ENCODE assay signal across 11 cellular contexts in genomic region chr10:5584895-5585516, GRCh38.
DNase-seq lines count a peak whose midpoint lies in the region; ATAC-seq, FAIRE-seq and TF ChIP-seq lines count a peak whose summit lies in the region.
"Had no signal": no experiment of that assay in that cellular context is flagged by ENCODE, and none has a peak within 500 bp of the region (broad histone marks: within the 10 kb centered on the region; RNA-seq: fewer than 3 reads in every experiment).

No MANE protein-coding gene starts in this region.

- no peak overlapping the region for H3K4me3 ChIP-seq in H1 (ENCODE audit: extremely low read depth in 1 of 4, insufficient read depth in 2 of 4, low read depth in 3 of 4, low read length in 4 of 4)
- H3K4me3 ChIP-seq in upper lobe of left lung, result no peak overlapping the region
- H3K4me3 ChIP-seq in tibial nerve, result no peak overlapping the region
- H3K4me3 ChIP-seq: heart left ventricle, SJCRH30 had no signal

- no peak overlapping the region for H3K4me2 ChIP-seq in H1 (ENCODE audit: insufficient read depth in 1 of 2, low read depth in 2 of 2, low read length in 2 of 2)

- CTCF ChIA-PET in activated naive CD4-positive, alpha-beta T cell treated with anti-CD3 and anti-CD28 coated beads, Interleukin-2, amount 10 ng/mL, durations not matched to agents 7 days and 5 days (lab: Charles Lee), result interaction anchor here (1.0 to 2.2 kb wide), 2 partner anchors 24 to 38 kb away, joined by 3 to 13 read pairs; no protein-coding TSS in a partner anchor
- CTCF ChIA-PET in H1 (lab: Charles Lee; ENCODE audit: partially characterized antibody), result interaction anchor here (1.0 to 4.0 kb wide), 10 partner anchors 10 to 494 kb away, joined by 3 to 27 read pairs (median 4); no protein-coding TSS in a partner anchor

- no peaks in the 10 kb centered on the region for H3K9me3 Mint-ChIP-seq in activated naive CD4-positive, alpha-beta T cell treated with anti-CD3 and anti-CD28 coated beads, Interleukin-2, amount 10 ng/mL, durations not matched to agents 7 days and 5 days
- H3K9me3 Mint-ChIP-seq: CD8-positive, alpha-beta memory T cell had no signal

- no peaks in the 10 kb centered on the region for H3K4me1 Mint-ChIP-seq in activated naive CD4-positive, alpha-beta T cell treated with anti-CD3 and anti-CD28 coated beads, Interleukin-2, amount 10 ng/mL, durations not matched to agents 7 days and 5 days
- H3K4me1 Mint-ChIP-seq: CD8-positive, alpha-beta memory T cell had no signal

- no peak overlapping the region for H3K14ac ChIP-seq in H1 (ENCODE audit: insufficient read length)

- H2AFZ ChIP-seq in H1 (ENCODE audit: low read length), result no peak overlapping the region

- H3K27ac ChIP-seq in H1 (ENCODE audit: low read depth, low read length) (no peak overlapping the region), upper lobe of left lung (peak overlapping the region; percentile 4 to 52 (median 24)), tibial nerve (no peak overlapping the region)
- H3K27ac ChIP-seq: SJCRH30 had no signal

- WGBS in H1 (ENCODE audit: extremely low coverage in 1 of 2, insufficient coverage in 1 of 2, insufficient read length in 1 of 2, insufficient replicate concordance in 2 of 2, low coverage in 1 of 2, low lambda C conversion rate in 2 of 2, missing lambda C conversion rate in 1 of 2), 2 experiments, result 94% methylated on average over 10 of the region's 10 CpGs; no CpG with 5 or more reads in 1 of the 2 experiments
- WGBS in upper lobe of left lung, 2 donors, result 69 to 72% methylated on average over 9 to 10 of the region's 10 CpGs
- WGBS in tibial nerve, 2 donors, result 71 to 87% methylated on average over 10 of the region's 10 CpGs

- no peak overlapping the region for H3K27ac Mint-ChIP-seq in activated naive CD4-positive, alpha-beta T cell treated with anti-CD3 and anti-CD28 coated beads, Interleukin-2, amount 10 ng/mL, durations not matched to agents 7 days and 5 days

- no peaks in the 10 kb centered on the region for H3K79me1 ChIP-seq in H1 (ENCODE audit: low read depth, low read length)

- no peaks in the 10 kb centered on the region for H3K79me2 ChIP-seq in H1 (ENCODE audit: control insufficient read depth in 1 of 2, insufficient read depth in 2 of 2, low read length in 2 of 2)

- no peak for TF ChIP-seq POLR2A in H1 (IDR thresholded peaks at IDR 0.05; ENCODE audit: control extremely low read depth in 1 of 2, low read depth in 2 of 2, low read length in 2 of 2)
- no peak for TF ChIP-seq POLR2A in upper lobe of left lung (IDR thresholded peaks at IDR 0.05)
- TF ChIP-seq POLR2A in tibial nerve (IDR thresholded peaks at IDR 0.05), result no peak

- no peak overlapping the region for H3K23ac ChIP-seq in H1 (ENCODE audit: insufficient read length)

- 0 out of 2 replicates have a peak overlapping the region, but pooled peaks have one; percentile 55 for H2BK15ac ChIP-seq in H1 (ENCODE audit: low read length)

- no peak overlapping the region for H4K91ac ChIP-seq in H1 (replicated peaks; ENCODE audit: insufficient read length, low read length)

- H3K9me3 ChIP-seq in H1 (ENCODE audit: insufficient read depth in 2 of 2, low read depth in 1 of 2, low read length in 1 of 2) (no peaks in the 10 kb centered on the region), upper lobe of left lung (no peaks in the 10 kb centered on the region), tibial nerve (peaks cover 0 to 18% (median 0%) of the 10 kb centered on the region in 4 donors)
- H3K9me3 ChIP-seq: SJCRH30 had no signal

- no peak overlapping the region for H3K18ac ChIP-seq in H1 (ENCODE audit: extremely low read depth, low read length)

- H2BK5ac ChIP-seq in H1 (ENCODE audit: low read depth, low read length), result peak overlapping the region; percentile 60; the same call in 1 of the 2 replicates

- no peak overlapping the region for H3K4me3 Mint-ChIP-seq in activated naive CD4-positive, alpha-beta T cell treated with anti-CD3 and anti-CD28 coated beads, Interleukin-2, amount 10 ng/mL, durations not matched to agents 7 days and 5 days
- H3K4me3 Mint-ChIP-seq: CD8-positive, alpha-beta memory T cell had no signal

- TF ChIP-seq RAD21 in H1 (IDR thresholded peaks at IDR 0.05 in 1 of 2, conservative IDR thresholded peaks at IDR 0.05 in 1 of 2; ENCODE audit: low read depth in 2 of 2, low read length in 2 of 2), result no peak

- H3K4ac ChIP-seq in H1 (replicated peaks; ENCODE audit: insufficient read length, low read depth, low read length), result no peak overlapping the region

- FAIRE-seq in H1 (lab: Jason Lieb, UNC), result no peak

- POLR2A ChIA-PET in H1 (lab: Charles Lee; ENCODE audit: partially characterized antibody), result interaction anchor here (0.9 kb wide), 2 partner anchors 10 to 97 kb away, joined by 3 read pairs; no protein-coding TSS in a partner anchor

- H4K5ac ChIP-seq in H1 (ENCODE audit: insufficient read length, low read depth, low read length), result no peak overlapping the region

- no peak overlapping the region for H2BK120ac ChIP-seq in H1 (replicated peaks; ENCODE audit: low read depth, low read length)

- H3K27me3 ChIP-seq in H1 (replicated peaks in 1 of 4; ENCODE audit: control insufficient read depth in 3 of 4, extremely low read depth in 1 of 4, insufficient read depth in 3 of 4, low read length in 3 of 4) (no peaks in the 10 kb centered on the region; a peak in 2 of 7 replicates), upper lobe of left lung (no peaks in the 10 kb centered on the region), tibial nerve (no peaks in the 10 kb centered on the region)
- H3K27me3 ChIP-seq: SJCRH30 had no signal

- no peak for TF ChIP-seq CTCF in H1 (IDR thresholded peaks at IDR 0.05; ENCODE audit: control extremely low read depth in 1 of 3, insufficient read depth in 1 of 3, low read depth in 1 of 3, low read length in 3 of 3)
- no peak for TF ChIP-seq CTCF in upper lobe of left lung (IDR thresholded peaks at IDR 0.05)
- TF ChIP-seq CTCF in tibial nerve (IDR thresholded peaks at IDR 0.05), result no peak

- H3K56ac ChIP-seq in H1 (replicated peaks; ENCODE audit: insufficient read length, low read depth, low read length), result no peak overlapping the region

- H3K4me1 ChIP-seq in H1 (replicated peaks in 1 of 4; ENCODE audit: control insufficient read depth in 3 of 4, insufficient read depth in 4 of 4, low read length in 3 of 4) (peaks cover 0 to 24% (median 15%) of the 10 kb centered on the region in 4 experiments; a peak in 6 of 7 replicates), upper lobe of left lung (peaks cover 5 to 34% (median 18%) of the 10 kb centered on the region in 4 donors), tibial nerve (peaks cover 0 to 24% (median 0%) of the 10 kb centered on the region in 4 donors)

- H3K9ac ChIP-seq in H1 (replicated peaks in 1 of 4; ENCODE audit: extremely low read depth in 1 of 4, low read depth in 3 of 4, low read length in 3 of 4), result no peak overlapping the region

- no peak overlapping the region for H2AK5ac ChIP-seq in H1 (ENCODE audit: low read depth, low read length)

- H3K23me2 ChIP-seq in H1 (ENCODE audit: low read depth, low read length), result no peaks in the 10 kb centered on the region

- no peaks in the 10 kb centered on the region for H3K36me3 Mint-ChIP-seq in activated naive CD4-positive, alpha-beta T cell treated with anti-CD3 and anti-CD28 coated beads, Interleukin-2, amount 10 ng/mL, durations not matched to agents 7 days and 5 days
- H3K36me3 Mint-ChIP-seq: CD8-positive, alpha-beta memory T cell had no signal

- H3K27me3 Mint-ChIP-seq in activated naive CD4-positive, alpha-beta T cell treated with anti-CD3 and anti-CD28 coated beads, Interleukin-2, amount 10 ng/mL, durations not matched to agents 7 days and 5 days, result peaks cover 39% of the 10 kb centered on the region

- no peak overlapping the region for H4K8ac ChIP-seq in H1 (ENCODE audit: extremely low read depth, insufficient read depth, low read length)

- peak overlapping the region; percentile 5; the same call in 1 of the 2 replicates for H2BK20ac ChIP-seq in H1 (ENCODE audit: low read length)

- no peaks in the 10 kb centered on the region for H3K36me3 ChIP-seq in H1 (ENCODE audit: control insufficient read depth in 2 of 4, insufficient read depth in 4 of 4, low read length in 3 of 4)
- no peaks in the 10 kb centered on the region for H3K36me3 ChIP-seq in upper lobe of left lung
- H3K36me3 ChIP-seq in tibial nerve, result no peaks in the 10 kb centered on the region
- H3K36me3 ChIP-seq: heart left ventricle, SJCRH30 had no signal

- peak; percentile 9 for DNase-seq in activated naive CD4-positive, alpha-beta T cell treated with Interleukin-2 at 50 U/mL for 16 hours
- no peak for DNase-seq in activated naive CD4-positive, alpha-beta T cell treated with anti-CD3 and anti-CD28 coated beads, Interleukin-2, amount 10 ng/mL, durations not matched to agents 7 days and 5 days
- DNase-seq in H1 (ENCODE audit: low read depth in 1 of 2, low spot score in 2 of 2) (peak in 1 of 2 experiments; percentile 57), upper lobe of left lung (peak in 1 of 2 donors; percentile 34), DMS153 (lab: John Stamatoyannopoulos, UW) (no peak), tibial nerve (ENCODE audit: low spot score in 2 of 2) (no peak)
- DNase-seq: heart left ventricle had no signal

- H4K20me1 ChIP-seq in H1 (replicated peaks in 1 of 2; ENCODE audit: control insufficient read depth in 1 of 2, insufficient read depth in 2 of 2, low read length in 2 of 2), result no peaks in the 10 kb centered on the region

- H2BK12ac ChIP-seq in H1 (ENCODE audit: low read depth, low read length), result peak overlapping the region; percentile 93

- TF ChIP-seq EP300 in H1 (IDR thresholded peaks at IDR 0.05; ENCODE audit: borderline replicate concordance in 1 of 2, low read depth in 2 of 2, low read length in 2 of 2), result no peak
- TF ChIP-seq EP300 in upper lobe of left lung (IDR thresholded peaks at IDR 0.05), result no peak
- no peak for TF ChIP-seq EP300 in tibial nerve (IDR thresholded peaks at IDR 0.05)

- ATAC-seq in HG03558 (IDR thresholded peaks at IDR 0.05; ENCODE audit: extremely low read depth, unreplicated experiment) (peak; percentile 49), upper lobe of left lung (ENCODE audit: low FRiP score in 2 of 2) (peak; percentile 7 to 65), GM21381 (IDR thresholded peaks at IDR 0.05; ENCODE audit: unreplicated experiment) (no peak)

TF ChIP-seq in H1, 55 proteins besides CTCF, POLR2A, EP300 and RAD21 (continues in another document):
- TF ChIP-seq CHD2 (IDR thresholded peaks at IDR 0.05; ENCODE audit: low read length) (no peak), USF2 (IDR thresholded peaks at IDR 0.05; ENCODE audit: low read length) (no peak), SIX5 (IDR thresholded peaks at IDR 0.05; ENCODE audit: low read depth, low read length) (no peak), YY1 (IDR thresholded peaks at IDR 0.05; ENCODE audit: low read depth, low read length) (no peak), NRF1 (IDR thresholded peaks at IDR 0.05; ENCODE audit: low read depth, low read length) (no peak), SRF (IDR thresholded peaks at IDR 0.05; ENCODE audit: low read depth, low read length) (no peak)

Comparison
In these comparisons a context has a peak if more than half of its experiments do, and no peak if none do; other contexts are left out.
1. H3K27ac ChIP-seq: peak in upper lobe of left lung (4 of 4); none in H1 (single experiment) and tibial nerve (0 of 4).